Comparison of ENCODE assay signal across 14 cellular contexts in the genomic region with DNA sequence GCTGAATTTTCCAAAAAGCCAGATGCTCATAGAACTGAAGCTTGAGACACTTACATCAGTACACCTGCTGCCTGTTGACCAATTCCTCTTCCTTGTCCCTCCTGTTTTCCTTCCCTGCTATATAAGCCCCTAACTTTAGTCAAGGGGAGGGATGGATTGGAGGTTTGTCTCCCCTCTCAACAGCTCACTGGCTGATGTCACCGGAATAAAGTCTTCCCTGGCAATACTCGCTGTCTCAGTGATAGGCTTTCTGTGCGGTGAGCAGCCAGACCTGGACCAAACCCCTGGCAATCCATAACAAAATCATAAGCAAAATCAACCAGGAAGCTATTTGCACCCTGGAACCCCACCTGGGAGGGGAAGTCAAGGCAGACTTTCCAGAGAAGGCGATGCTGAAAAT. TPM values are rescaled to one million over a fixed set of nuclear protein-coding genes. Genes with fewer than 3 reads are reported as not detected.
A peak's percentile ranks its signal among the peaks of the same experiment; 100 is the strongest.
DNase-seq lines count a peak whose midpoint lies in the region; ATAC-seq, FAIRE-seq and TF ChIP-seq lines count a peak whose summit lies in the region.
"Had no signal": no experiment of that assay in that cellular context is flagged by ENCODE, and none has a peak within 500 bp of the region (broad histone marks: within the 10 kb centered on the region; RNA-seq: fewer than 3 reads in every experiment).

No MANE protein-coding gene starts in this region.

- H3K27ac Mint-ChIP-seq in activated CD4-positive, alpha-beta T cell treated with anti-CD3 and anti-CD28 coated beads for 36 hours, result no peak overlapping the region
- H3K27ac Mint-ChIP-seq in activated naive CD8-positive, alpha-beta T cell, result no peak overlapping the region
- H3K27ac Mint-ChIP-seq in neural crest cell (ENCODE audit: unreplicated experiment), result no peak overlapping the region

- no peak overlapping the region for H3K27ac ChIP-seq in caudate nucleus (ENCODE audit: low read depth, low read length)

- no peaks in the 10 kb centered on the region for H3K9me3 Mint-ChIP-seq in activated CD4-positive, alpha-beta T cell treated with anti-CD3 and anti-CD28 coated beads for 36 hours (ENCODE audit: low read depth)
- no peaks in the 10 kb centered on the region for H3K9me3 Mint-ChIP-seq in activated naive CD8-positive, alpha-beta T cell (ENCODE audit: low read depth)
- no peaks in the 10 kb centered on the region for H3K9me3 Mint-ChIP-seq in neural crest cell

- CTCF ChIA-PET in activated CD4-positive, alpha-beta T cell treated with anti-CD3 and anti-CD28 coated beads for 36 hours (lab: Charles Lee), result no interaction called here

- H3K36me3 Mint-ChIP-seq in activated CD4-positive, alpha-beta T cell treated with anti-CD3 and anti-CD28 coated beads for 36 hours (ENCODE audit: low read depth), result peaks cover 2% of the 10 kb centered on the region
- H3K36me3 Mint-ChIP-seq in activated naive CD8-positive, alpha-beta T cell, result no peaks in the 10 kb centered on the region
- peaks cover 2% of the 10 kb centered on the region for H3K36me3 Mint-ChIP-seq in neural crest cell (ENCODE audit: low read depth)

- FAIRE-seq in GM19239 (lab: Jason Lieb, UNC), result peak; percentile 4
- FAIRE-seq: A204.1, TTC549 had no signal

- intact Hi-C loops in activated CD4-positive, alpha-beta T cell treated with anti-CD3 and anti-CD28 coated beads for 36 hours (cut with DNase I, micrococcal nuclease), result no loop called here

- in situ Hi-C loops in ACHN (cut with HindIII; ENCODE audit: low pct_ligation_motif_present, low pct_unique_long_range_greater_than_20kb, low sequenced_read_pairs), result no loop called here

- H3K4me3 Mint-ChIP-seq in activated CD4-positive, alpha-beta T cell treated with anti-CD3 and anti-CD28 coated beads for 36 hours, result peak overlapping the region; percentile 53
- peak overlapping the region; percentile 85 for H3K4me3 Mint-ChIP-seq in activated naive CD8-positive, alpha-beta T cell
- peak overlapping the region; percentile 48 for H3K4me3 Mint-ChIP-seq in neural crest cell

- TF ChIP-seq CTCF in neural crest cell (conservative IDR thresholded peaks at IDR 0.05), result no peak

- ATAC-seq in activated CD4-positive, alpha-beta T cell treated with anti-CD3 and anti-CD28 coated beads for 36 hours, result no peak
- ATAC-seq in HG03095 (IDR thresholded peaks at IDR 0.05; ENCODE audit: unreplicated experiment), result no peak

- peaks cover 20% of the 10 kb centered on the region for H3K27me3 Mint-ChIP-seq in activated CD4-positive, alpha-beta T cell treated with anti-CD3 and anti-CD28 coated beads for 36 hours
- peaks cover 16% of the 10 kb centered on the region for H3K27me3 Mint-ChIP-seq in activated naive CD8-positive, alpha-beta T cell
- peaks cover 78% of the 10 kb centered on the region for H3K27me3 Mint-ChIP-seq in neural crest cell (ENCODE audit: low read depth)

- DNase-seq in activated CD4-positive, alpha-beta T cell treated with anti-CD3 and anti-CD28 coated beads for 36 hours, result no peak
- no peak for DNase-seq in activated CD4-positive, alpha-beta T cell treated with anti-CD3 and anti-CD28 coated beads for 48 hours
- DNase-seq in GM19239 (ENCODE audit: insufficient read length, low spot score) (no peak), neural crest cell (ENCODE audit: low read depth, low spot score) (no peak), ACHN (no peak), caudate nucleus (lab: John Stamatoyannopoulos, UW) (no peak)
- DNase-seq: left colon, NCI-H1930, NCI-H526 had no signal

- peaks cover 46% of the 10 kb centered on the region for H3K4me1 Mint-ChIP-seq in activated CD4-positive, alpha-beta T cell treated with anti-CD3 and anti-CD28 coated beads for 36 hours
- peaks cover 24% of the 10 kb centered on the region for H3K4me1 Mint-ChIP-seq in activated naive CD8-positive, alpha-beta T cell (ENCODE audit: low read depth)
- peaks cover 12% of the 10 kb centered on the region for H3K4me1 Mint-ChIP-seq in neural crest cell

- POLR2A ChIA-PET in activated CD4-positive, alpha-beta T cell treated with anti-CD3 and anti-CD28 coated beads for 36 hours (lab: Charles Lee), result no interaction called here

RNA-seq across cellular contexts. Expression of a gene that starts 0.9 kb away (rescaled TPM):
- 1 to 10 TPM; 7.2 to 8.5 TPM for total RNA-seq in activated CD4-positive, alpha-beta T cell treated with anti-CD3 and anti-CD28 coated beads for 36 hours
- not detected in 2 replicates for total RNA-seq in neural crest cell

RNA-seq across cellular contexts. Expression of a gene that starts 26.3 kb away (rescaled TPM):
- total RNA-seq in activated CD4-positive, alpha-beta T cell treated with anti-CD3 and anti-CD28 coated beads for 36 hours, result not detected
- total RNA-seq in neural crest cell, result 2.7 and 2.9 TPM in 2 replicates
- total RNA-seq: LHCN-M2 had no signal
